ENCODE assay signal across 12 cellular contexts in the genomic region with DNA sequence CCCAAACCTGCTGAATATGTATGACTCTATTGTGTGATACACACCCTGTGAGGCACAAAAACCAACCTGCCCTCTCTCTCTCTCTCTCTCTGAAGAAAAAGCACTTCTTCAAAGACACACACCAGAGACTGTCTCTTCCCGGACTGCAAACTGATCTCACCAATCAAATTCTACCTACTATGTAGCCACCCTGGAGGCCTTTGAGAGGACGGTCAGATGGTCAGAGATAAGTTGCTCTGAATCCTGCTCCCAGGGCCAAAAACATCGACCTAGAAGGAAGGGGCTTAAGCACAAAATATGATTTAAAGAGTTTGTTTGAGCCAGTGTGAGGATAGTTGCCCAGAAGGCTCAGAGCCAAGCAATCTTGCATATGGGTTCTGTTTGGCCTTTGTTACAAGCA. TPM values are rescaled to one million over a fixed set of nuclear protein-coding genes. Genes with fewer than 3 reads are reported as not detected.
DNase-seq lines count a peak whose midpoint lies in the region; ATAC-seq lines count a peak whose summit lies in the region.
"Not testable (repeated sequence)": the region's sequence is repeated elsewhere in the genome, so short reads cannot be mapped to it uniquely, and the experiment has no call there.
"Had no signal": no experiment of that assay in that cellular context is flagged by ENCODE, and none has a peak within 500 bp of the region (broad histone marks: within the 10 kb centered on the region; RNA-seq: fewer than 3 reads in every experiment).

No MANE protein-coding gene starts in this region.

- not testable (repeated sequence) for DNase-seq in CD4-positive, CD25-positive, alpha-beta regulatory T cell; activated CD8-positive, alpha-beta T cell treated with anti-CD3 and anti-CD28 coated beads, Interleukin-2, amount 10 ng/mL, durations not matched to agents 7 days and 5 days; activated naive CD4-positive, alpha-beta T cell treated with anti-CD3 and anti-CD28 coated beads, Interleukin-2, amount 10 ng/mL, durations not matched to agents 7 days and 5 days; naive thymus-derived CD8-positive, alpha-beta T cell
- DNase-seq in SK-N-DZ (ENCODE audit: low spot score) (peak; percentile 43), ecto neural progenitor cell (ENCODE audit: low spot score) (peak; percentile 3)
- DNase-seq in activated CD4-positive, alpha-beta T cell treated with anti-CD3 and anti-CD28 coated beads, Interleukin-2, amount 10 ng/mL, durations not matched to agents 24 days and 14 days: peak; percentile 58

- H3K27ac ChIP-seq in CD4-positive, CD25-positive, alpha-beta regulatory T cell (ENCODE audit: insufficient read depth, low read length, poor library complexity, severe bottlenecking): not testable (repeated sequence)

- CTCF ChIA-PET in activated CD8-positive, alpha-beta T cell treated with anti-CD3 and anti-CD28 coated beads, Interleukin-2, amount 10 ng/mL, durations not matched to agents 7 days and 5 days (lab: Charles Lee): interaction anchor here (1.3 kb wide), 1 partner anchor 18 kb away, joined by 3 read pairs; no protein-coding TSS in a partner anchor
- CTCF ChIA-PET in activated naive CD4-positive, alpha-beta T cell treated with anti-CD3 and anti-CD28 coated beads, Interleukin-2, amount 10 ng/mL, durations not matched to agents 7 days and 5 days (lab: Charles Lee): not testable (repeated sequence)

- H3K27me3 Mint-ChIP-seq in CD4-positive, CD25-positive, alpha-beta regulatory T cell; activated CD4-positive, alpha-beta T cell treated with anti-CD3 and anti-CD28 coated beads, Interleukin-2, amount 10 ng/mL, durations not matched to agents 24 days and 14 days; activated CD8-positive, alpha-beta T cell treated with anti-CD3 and anti-CD28 coated beads, Interleukin-2, amount 10 ng/mL, durations not matched to agents 7 days and 5 days (ENCODE audit: low read depth); activated naive CD4-positive, alpha-beta T cell treated with anti-CD3 and anti-CD28 coated beads, Interleukin-2, amount 10 ng/mL, durations not matched to agents 7 days and 5 days; naive thymus-derived CD8-positive, alpha-beta T cell: not testable (repeated sequence)

- not testable (repeated sequence) for H3K36me3 Mint-ChIP-seq in CD4-positive, CD25-positive, alpha-beta regulatory T cell; activated CD4-positive, alpha-beta T cell treated with anti-CD3 and anti-CD28 coated beads, Interleukin-2, amount 10 ng/mL, durations not matched to agents 24 days and 14 days (ENCODE audit: low read depth); activated CD8-positive, alpha-beta T cell treated with anti-CD3 and anti-CD28 coated beads, Interleukin-2, amount 10 ng/mL, durations not matched to agents 7 days and 5 days (ENCODE audit: low read depth); activated naive CD4-positive, alpha-beta T cell treated with anti-CD3 and anti-CD28 coated beads, Interleukin-2, amount 10 ng/mL, durations not matched to agents 7 days and 5 days; naive thymus-derived CD8-positive, alpha-beta T cell

- intact Hi-C loops in activated CD4-positive, alpha-beta T cell treated with anti-CD3 and anti-CD28 coated beads, Interleukin-2, amount 10 ng/mL, durations not matched to agents 24 days and 14 days (cut with micrococcal nuclease): not testable (repeated sequence)

- not testable (repeated sequence) for H3K27me3 ChIP-seq in CD4-positive, CD25-positive, alpha-beta regulatory T cell (ENCODE audit: control insufficient read depth, insufficient read depth, low read length)

- not testable (repeated sequence) for ATAC-seq in CD4-positive, CD25-positive, alpha-beta regulatory T cell (ENCODE audit: low read depth in 2 of 2); activated CD8-positive, alpha-beta T cell treated with anti-CD3 and anti-CD28 coated beads, Interleukin-2, amount 10 ng/mL, durations not matched to agents 7 days and 5 days; naive thymus-derived CD8-positive, alpha-beta T cell

- not testable (repeated sequence) for H3K9me3 ChIP-seq in CD4-positive, CD25-positive, alpha-beta regulatory T cell (ENCODE audit: control insufficient read depth in 2 of 2, low read length in 2 of 2)

- not testable (repeated sequence) for H3K9me3 Mint-ChIP-seq in CD4-positive, CD25-positive, alpha-beta regulatory T cell; activated CD4-positive, alpha-beta T cell treated with anti-CD3 and anti-CD28 coated beads, Interleukin-2, amount 10 ng/mL, durations not matched to agents 24 days and 14 days; activated CD8-positive, alpha-beta T cell treated with anti-CD3 and anti-CD28 coated beads, Interleukin-2, amount 10 ng/mL, durations not matched to agents 7 days and 5 days (ENCODE audit: insufficient read depth); activated naive CD4-positive, alpha-beta T cell treated with anti-CD3 and anti-CD28 coated beads, Interleukin-2, amount 10 ng/mL, durations not matched to agents 7 days and 5 days; naive thymus-derived CD8-positive, alpha-beta T cell

- H3K4me3 Mint-ChIP-seq in CD4-positive, CD25-positive, alpha-beta regulatory T cell: peak overlapping the region in 1 of 4 donors; percentile 26
- H3K4me3 Mint-ChIP-seq in activated CD4-positive, alpha-beta T cell treated with anti-CD3 and anti-CD28 coated beads, Interleukin-2, amount 10 ng/mL, durations not matched to agents 24 days and 14 days; activated CD8-positive, alpha-beta T cell treated with anti-CD3 and anti-CD28 coated beads, Interleukin-2, amount 10 ng/mL, durations not matched to agents 7 days and 5 days; activated naive CD4-positive, alpha-beta T cell treated with anti-CD3 and anti-CD28 coated beads, Interleukin-2, amount 10 ng/mL, durations not matched to agents 7 days and 5 days: not testable (repeated sequence)
- H3K4me3 Mint-ChIP-seq in naive thymus-derived CD8-positive, alpha-beta T cell: peak overlapping the region in 6 of 10 donors; percentile 11 to 59 (median 26)

- H3K4me1 ChIP-seq in CD4-positive, CD25-positive, alpha-beta regulatory T cell (ENCODE audit: control insufficient read depth, insufficient read depth, low read length, poor library complexity, severe bottlenecking): not testable (repeated sequence)

- peak overlapping the region; percentile 44 to 96 (median 57) for H3K27ac Mint-ChIP-seq in CD4-positive, CD25-positive, alpha-beta regulatory T cell
- H3K27ac Mint-ChIP-seq in activated CD4-positive, alpha-beta T cell treated with anti-CD3 and anti-CD28 coated beads, Interleukin-2, amount 10 ng/mL, durations not matched to agents 24 days and 14 days: peak overlapping the region; percentile 38
- peak overlapping the region; percentile 76 for H3K27ac Mint-ChIP-seq in activated CD8-positive, alpha-beta T cell treated with anti-CD3 and anti-CD28 coated beads, Interleukin-2, amount 10 ng/mL, durations not matched to agents 7 days and 5 days
- peak overlapping the region; percentile 88 for H3K27ac Mint-ChIP-seq in activated naive CD4-positive, alpha-beta T cell treated with anti-CD3 and anti-CD28 coated beads, Interleukin-2, amount 10 ng/mL, durations not matched to agents 7 days and 5 days
- peak overlapping the region in 8 of 10 donors; percentile 63 to 89 (median 83) for H3K27ac Mint-ChIP-seq in naive thymus-derived CD8-positive, alpha-beta T cell

- POLR2A ChIA-PET in activated CD8-positive, alpha-beta T cell treated with anti-CD3 and anti-CD28 coated beads, Interleukin-2, amount 10 ng/mL, durations not matched to agents 7 days and 5 days (lab: Charles Lee); naive thymus-derived CD8-positive, alpha-beta T cell (lab: Charles Lee): not testable (repeated sequence)

- H3K4me1 Mint-ChIP-seq in CD4-positive, CD25-positive, alpha-beta regulatory T cell: peaks cover 0 to 25% (median 13%) of the 10 kb centered on the region in 4 donors
- peaks cover 20% of the 10 kb centered on the region for H3K4me1 Mint-ChIP-seq in activated CD4-positive, alpha-beta T cell treated with anti-CD3 and anti-CD28 coated beads, Interleukin-2, amount 10 ng/mL, durations not matched to agents 24 days and 14 days
- H3K4me1 Mint-ChIP-seq in activated CD8-positive, alpha-beta T cell treated with anti-CD3 and anti-CD28 coated beads, Interleukin-2, amount 10 ng/mL, durations not matched to agents 7 days and 5 days (ENCODE audit: low read depth): peaks cover 30% of the 10 kb centered on the region
- peaks cover 27% of the 10 kb centered on the region for H3K4me1 Mint-ChIP-seq in activated naive CD4-positive, alpha-beta T cell treated with anti-CD3 and anti-CD28 coated beads, Interleukin-2, amount 10 ng/mL, durations not matched to agents 7 days and 5 days
- peaks cover 7 to 31% (median 24%) of the 10 kb centered on the region in 4 donors for H3K4me1 Mint-ChIP-seq in naive thymus-derived CD8-positive, alpha-beta T cell

- H3K36me3 ChIP-seq in CD4-positive, CD25-positive, alpha-beta regulatory T cell (ENCODE audit: control insufficient read depth, insufficient read depth, low read length): not testable (repeated sequence)

- not testable (repeated sequence) for H3K4me3 ChIP-seq in CD4-positive, CD25-positive, alpha-beta regulatory T cell (ENCODE audit: low read depth, low read length)

RNA-seq across cellular contexts. Expression of gene PPIAL4F, which starts 59.2 kb away (rescaled TPM):
- not detected for total RNA-seq in CD4-positive, CD25-positive, alpha-beta regulatory T cell
- polyA plus RNA-seq in CD4-positive, CD25-positive, alpha-beta regulatory T cell: not detected
- not detected in 2 replicates for polyA plus RNA-seq in SK-N-DZ (2014; cell fraction: cytosol; rRNA removed)
- not detected in 2 replicates for polyA plus RNA-seq in SK-N-DZ (2014; cell fraction: nucleus; rRNA removed)
- total RNA-seq in activated CD4-positive, alpha-beta T cell treated with anti-CD3 and anti-CD28 coated beads, Interleukin-2, amount 10 ng/mL, durations not matched to agents 24 days and 14 days: not detected in 2 replicates
- total RNA-seq in activated CD8-positive, alpha-beta T cell treated with anti-CD3 and anti-CD28 coated beads, Interleukin-2, amount 10 ng/mL, durations not matched to agents 7 days and 5 days: not detected
- total RNA-seq in naive thymus-derived CD8-positive, alpha-beta T cell: not detected
- polyA plus RNA-seq in naive thymus-derived CD8-positive, alpha-beta T cell: not detected
- total RNA-seq: A673, GM23248, HepG2 had no signal
- polyA plus RNA-seq: BJ, CD14-positive monocyte, GM23248, HepG2 had no signal

Comparison
In these comparisons a context has a peak if more than half of its experiments do, and no peak if none do; other contexts are left out.
1. H3K27ac Mint-ChIP-seq: peak in every context shown above with its lines; median percentile 88 in activated naive CD4-positive, alpha-beta T cell treated with anti-CD3 and anti-CD28 coated beads, Interleukin-2, amount 10 ng/mL, durations not matched to agents 7 days and 5 days; 83 in naive thymus-derived CD8-positive, alpha-beta T cell; 76 in activated CD8-positive, alpha-beta T cell treated with anti-CD3 and anti-CD28 coated beads, Interleukin-2, amount 10 ng/mL, durations not matched to agents 7 days and 5 days; 57 in CD4-positive, CD25-positive, alpha-beta regulatory T cell; 38 in activated CD4-positive, alpha-beta T cell treated with anti-CD3 and anti-CD28 coated beads, Interleukin-2, amount 10 ng/mL, durations not matched to agents 24 days and 14 days.